Comparison of ENCODE assay signal across 18 cellular contexts in genomic region chr2:144996225-144996795, GRCh38.
DNase-seq lines count a peak whose midpoint lies in the region; ATAC-seq lines count a peak whose summit lies in the region.
"Had no signal": no experiment of that assay in that cellular context is flagged by ENCODE, and none has a peak within 500 bp of the region (broad histone marks: within the 10 kb centered on the region; RNA-seq: fewer than 3 reads in every experiment).

No MANE protein-coding gene starts in this region.

- H3K4me3 Mint-ChIP-seq in activated T-helper 17 cell treated with anti-CD3 and anti-CD28 coated beads, Interleukin-2, amount 50 U/mL, for 72 hours: no peak overlapping the region
- H3K4me3 Mint-ChIP-seq: activated CD8-positive, alpha-beta T cell treated with anti-CD3 and anti-CD28 coated beads, Interleukin-2, amount 10 ng/mL, durations not matched to agents 7 days and 5 days; dendritic cell treated with granulocyte-macrophage colony-stimulating factor and Interleukin-4, amounts not matched to agents 40 ng/mL and 50 ng/mL, for 4 days; T-helper 2 cell treated with Interferon-gamma antibody and Interleukin-4, amounts not matched to agents 5 μg/mL and 100 μg/mL, for 36 hours had no signal

- H3K36me3 Mint-ChIP-seq in activated T-helper 17 cell treated with anti-CD3 and anti-CD28 coated beads, Interleukin-2, amount 50 U/mL, for 72 hours (ENCODE audit: low read depth): no peaks in the 10 kb centered on the region

- no peak for ATAC-seq in HG03469 (IDR thresholded peaks at IDR 0.05; ENCODE audit: unreplicated experiment)
- no peak for ATAC-seq in activated T-helper 17 cell treated with anti-CD3 and anti-CD28 coated beads, Interleukin-2, amount 50 U/mL, for 72 hours (replicated peaks)
- no peak for ATAC-seq in HG03565 (IDR thresholded peaks at IDR 0.05; ENCODE audit: unreplicated experiment)
- ATAC-seq: activated CD8-positive, alpha-beta T cell treated with anti-CD3 and anti-CD28 coated beads, Interleukin-2, amount 10 ng/mL, durations not matched to agents 7 days and 5 days had no signal

- H2BK5ac ChIP-seq in mesenchymal stem cell (ENCODE audit: low read depth, low read length, poor library complexity, severe bottlenecking): no peak overlapping the region

- no peak overlapping the region for H2BK12ac ChIP-seq in mesenchymal stem cell (ENCODE audit: low read length in 2 of 2)

- 75% methylated on average over 5 of the region's 5 CpGs for WGBS in mesenchymal stem cell

- peaks cover 9% of the 10 kb centered on the region for H3K27me3 Mint-ChIP-seq in activated T-helper 17 cell treated with anti-CD3 and anti-CD28 coated beads, Interleukin-2, amount 50 U/mL, for 72 hours

- no peak overlapping the region for H2BK15ac ChIP-seq in mesenchymal stem cell (ENCODE audit: low read depth, poor library complexity, severe bottlenecking)

- peak overlapping the region in 1 of 2 experiments; percentile 61 for H3K4me3 ChIP-seq in mesenchymal stem cell (ENCODE audit: insufficient read depth in 1 of 2, low read depth in 1 of 2, low read length in 2 of 2)
- H3K4me3 ChIP-seq: lung, psoas muscle, transverse colon had no signal

- H3K9me3 Mint-ChIP-seq in activated T-helper 17 cell treated with anti-CD3 and anti-CD28 coated beads, Interleukin-2, amount 50 U/mL, for 72 hours: no peaks in the 10 kb centered on the region
- H3K9me3 Mint-ChIP-seq: T-helper 2 cell treated with Interferon-gamma antibody and Interleukin-4, amounts not matched to agents 5 μg/mL and 100 μg/mL, for 36 hours had no signal

- H2AFZ ChIP-seq in mesenchymal stem cell (ENCODE audit: low read depth, low read length): no peak overlapping the region

- H3K4me1 Mint-ChIP-seq in activated T-helper 17 cell treated with anti-CD3 and anti-CD28 coated beads, Interleukin-2, amount 50 U/mL, for 72 hours: no peaks in the 10 kb centered on the region

- H3K27me3 ChIP-seq in mesenchymal stem cell (ENCODE audit: control insufficient read depth in 1 of 2, insufficient read depth in 1 of 2, low read length in 2 of 2): no peaks in the 10 kb centered on the region
- H3K27me3 ChIP-seq: transverse colon had no signal

- no peaks in the 10 kb centered on the region for H3K79me1 ChIP-seq in mesenchymal stem cell (replicated peaks; ENCODE audit: low read length, poor library complexity, severe bottlenecking)

- H3K4me2 ChIP-seq in mesenchymal stem cell (ENCODE audit: low read length, poor library complexity, severe bottlenecking): no peak overlapping the region

- H3K23ac ChIP-seq in mesenchymal stem cell (ENCODE audit: low read length in 2 of 2): no peak overlapping the region

- H4K8ac ChIP-seq in mesenchymal stem cell (ENCODE audit: low read length): no peak overlapping the region

- H2AK5ac ChIP-seq in mesenchymal stem cell (ENCODE audit: low read length, severe bottlenecking): no peak overlapping the region

- peak; percentile 46 for DNase-seq in A172 (ENCODE audit: low spot score)
- DNase-seq in NCI-H524 (lab: John Stamatoyannopoulos, UW): peak; percentile 38 to 81
- DNase-seq in dedifferentiated amniotic fluid mesenchymal stem cell (ENCODE audit: extremely low spot score): peak; percentile 77
- DNase-seq in mesenchymal stem cell: peak; percentile 19
- no peak for DNase-seq in islet precursor cell
- DNase-seq: activated CD8-positive, alpha-beta T cell treated with anti-CD3 and anti-CD28 coated beads, Interleukin-2, amount 10 ng/mL, durations not matched to agents 7 days and 5 days; activated naive CD4-positive, alpha-beta T cell treated with Interleukin-2 at 50 U/mL for 16 hours; head of caudate nucleus; KBM-7; NCI-H2029 treated with DMSO at 0.1 percent for 48 hours; psoas muscle; transverse colon had no signal

- H3K4me1 ChIP-seq in mesenchymal stem cell (ENCODE audit: control insufficient read depth, insufficient read depth, low read depth, low read length): no peaks in the 10 kb centered on the region
- H3K4me1 ChIP-seq: psoas muscle, transverse colon had no signal

- no peak overlapping the region for H3K27ac Mint-ChIP-seq in activated T-helper 17 cell treated with anti-CD3 and anti-CD28 coated beads, Interleukin-2, amount 50 U/mL, for 72 hours
- H3K27ac Mint-ChIP-seq: activated CD8-positive, alpha-beta T cell treated with anti-CD3 and anti-CD28 coated beads, Interleukin-2, amount 10 ng/mL, durations not matched to agents 7 days and 5 days; dendritic cell treated with granulocyte-macrophage colony-stimulating factor and Interleukin-4, amounts not matched to agents 40 ng/mL and 50 ng/mL, for 4 days; T-helper 2 cell treated with Interferon-gamma antibody and Interleukin-4, amounts not matched to agents 5 μg/mL and 100 μg/mL, for 36 hours had no signal

- no peak overlapping the region for H3K18ac ChIP-seq in mesenchymal stem cell (ENCODE audit: low read depth in 1 of 2, low read length in 2 of 2)

- no peaks in the 10 kb centered on the region for H3K36me3 ChIP-seq in mesenchymal stem cell (ENCODE audit: control insufficient read depth in 1 of 2, insufficient read depth in 2 of 2, low read depth in 1 of 2, low read length in 2 of 2)
- H3K36me3 ChIP-seq: transverse colon had no signal

- H2BK120ac ChIP-seq in mesenchymal stem cell (ENCODE audit: low read depth, low read length): no peak overlapping the region

- H3K9me3 ChIP-seq in mesenchymal stem cell (ENCODE audit: control insufficient read depth, low read length): no peaks in the 10 kb centered on the region
- H3K9me3 ChIP-seq: psoas muscle, transverse colon had no signal

- no peak overlapping the region for H3K14ac ChIP-seq in mesenchymal stem cell (ENCODE audit: low read length in 2 of 2)

- peak overlapping the region; percentile 79 for H3K9ac ChIP-seq in mesenchymal stem cell (ENCODE audit: low read length)

- no peak overlapping the region for H3K27ac ChIP-seq in mesenchymal stem cell (ENCODE audit: low read length, poor library complexity, severe bottlenecking)
- H3K27ac ChIP-seq: psoas muscle had no signal

- H3K4ac ChIP-seq in mesenchymal stem cell (ENCODE audit: low read depth in 1 of 2, low read length in 2 of 2): no peak overlapping the region

- no peak overlapping the region for H4K91ac ChIP-seq in mesenchymal stem cell (ENCODE audit: low read length)
